ENCODE assay signal across 32 cellular contexts in genomic region chr6:44606976-44607375, GRCh38.
"Had no signal": no experiment of that assay in that cellular context is flagged by ENCODE, and none has a peak within 500 bp of the region (broad histone marks: within the 10 kb centered on the region; RNA-seq: fewer than 3 reads in every experiment).

No MANE protein-coding gene starts in this region.

- H3K27me3 Mint-ChIP-seq: activated B cell treated with CpG ODN at 0.5 μM for 24 hours; activated CD4-positive, alpha-beta memory T cell treated with anti-CD3 and anti-CD28 coated beads for 36 hours; activated CD8-positive, alpha-beta memory T cell treated with anti-CD3 and anti-CD28 coated beads, Interleukin-2, amount 10 ng/mL, durations not matched to agents 7 days and 5 days; activated CD8-positive, alpha-beta T cell treated with anti-CD3 and anti-CD28 coated beads for 36 hours; activated naive CD8-positive, alpha-beta T cell treated with anti-CD3 and anti-CD28 coated beads for 36 hours; activated T-helper 17 cell treated with anti-CD3 and anti-CD28 coated beads, Interleukin-2, amount 50 U/mL, for 72 hours had no signal

- H3K27ac Mint-ChIP-seq: activated B cell treated with CpG ODN at 0.5 μM for 24 hours; activated CD4-positive, alpha-beta memory T cell treated with anti-CD3 and anti-CD28 coated beads for 36 hours; activated CD4-positive, alpha-beta T cell treated with anti-CD3 and anti-CD28 coated beads, Interleukin-2, amount 10 ng/mL, durations not matched to agents 24 days and 14 days; activated CD8-positive, alpha-beta memory T cell treated with anti-CD3 and anti-CD28 coated beads, Interleukin-2, amount 10 ng/mL, durations not matched to agents 7 days and 5 days; activated CD8-positive, alpha-beta T cell treated with anti-CD3 and anti-CD28 coated beads for 36 hours; activated naive CD4-positive, alpha-beta T cell treated with anti-CD3 and anti-CD28 coated beads for 36 hours; activated naive CD8-positive, alpha-beta T cell treated with anti-CD3 and anti-CD28 coated beads for 36 hours; activated T-cell treated with anti-CD3 and anti-CD28 coated beads, Interleukin-2, amount 50 U/mL, for 72 hours; activated T-helper 1 cell treated with anti-CD3 and anti-CD28 coated beads, Interleukin-12 subunit alpha, Interleukin-12 subunit beta, Interleukin-2, Interleukin-4 antibody, amounts not matched to agents 30 ng/mL and 10 ng/mL and 1 ng/mL, durations not matched to agents 14 hours and 24 hours and 36 hours; activated T-helper 17 cell treated with anti-CD3 and anti-CD28 coated beads, Interleukin-2, amount 50 U/mL, for 72 hours; T-helper 1 cell treated with Interleukin-12 subunit alpha and Interleukin-12 subunit beta and Interleukin-4 antibody, amounts not matched to agents 30 μg/mL and 1 μg/mL, for 36 hours; T-helper 2 cell treated with Interferon-gamma antibody and Interleukin-4, amounts not matched to agents 5 μg/mL and 100 μg/mL, for 36 hours had no signal

- DNase-seq: activated B cell treated with CpG ODN at 0.5 μM for 24 hours; activated CD4-positive, alpha-beta memory T cell treated with anti-CD3 and anti-CD28 coated beads for 36 hours; activated CD4-positive, alpha-beta T cell treated with anti-CD3 and anti-CD28 coated beads for 4 hours; activated CD4-positive, alpha-beta T cell treated with anti-CD3 and anti-CD28 coated beads, Interleukin-2, amount 10 ng/mL, durations not matched to agents 24 days and 14 days; activated CD4-positive, alpha-beta T cell treated with anti-CD3 and anti-CD28 coated beads, Interleukin-2, amount 50 U/mL, for 1 hour; activated CD4-positive, alpha-beta T cell treated with anti-CD3 and anti-CD28 coated beads, Interleukin-2, amount 50 U/mL, for 4 hours; activated CD4-positive, CD25-positive, alpha-beta regulatory T cell treated with anti-CD3 and anti-CD28 coated beads, Interleukin-2, amount 50 U/mL, for 72 hours; activated CD8-positive, alpha-beta T cell treated with anti-CD3 and anti-CD28 coated beads for 36 hours; activated gamma-delta T cell treated with Interleukin-2 at 50 U/mL for 16 hours; activated naive CD4-positive, alpha-beta T cell; activated naive CD4-positive, alpha-beta T cell treated with anti-CD3 and anti-CD28 coated beads for 36 hours; activated naive CD4-positive, alpha-beta T cell treated with anti-CD3 and anti-CD28 coated beads, Interleukin-2, amount 50 U/mL, for 16 hours; activated naive CD8-positive, alpha-beta T cell treated with anti-CD3 and anti-CD28 coated beads for 36 hours; activated T-cell treated with anti-CD3 and anti-CD28 coated beads for 4 hours; activated T-cell treated with anti-CD3 and anti-CD28 coated beads, Interleukin-2, amount 50 U/mL, for 1 hour; activated T-cell treated with anti-CD3 and anti-CD28 coated beads, Interleukin-2, amount 50 U/mL, for 4 hours; activated T-cell treated with anti-CD3 and anti-CD28 coated beads, Interleukin-2, amount 50 U/mL, for 72 hours; adrenal gland; amniotic stem cell; aorta; brain microvascular endothelial cell; central memory CD4-positive, alpha-beta T cell; T-helper 1 cell; T-helper 2 cell; T-helper 9 cell had no signal

- H3K9me3 Mint-ChIP-seq: activated B cell treated with CpG ODN at 0.5 μM for 24 hours; activated CD4-positive, alpha-beta memory T cell treated with anti-CD3 and anti-CD28 coated beads for 36 hours; activated CD4-positive, alpha-beta T cell treated with anti-CD3 and anti-CD28 coated beads, Interleukin-2, amount 10 ng/mL, durations not matched to agents 24 days and 14 days; activated CD8-positive, alpha-beta T cell treated with anti-CD3 and anti-CD28 coated beads for 36 hours; activated naive CD4-positive, alpha-beta T cell treated with anti-CD3 and anti-CD28 coated beads for 36 hours; activated naive CD4-positive, alpha-beta T cell treated with anti-CD3 and anti-CD28 coated beads, Interleukin-2, amount 50 U/mL, for 72 hours; activated naive CD8-positive, alpha-beta T cell treated with anti-CD3 and anti-CD28 coated beads for 36 hours; activated T-cell treated with anti-CD3 and anti-CD28 coated beads, Interleukin-2, amount 50 U/mL, for 4 hours; activated T-cell treated with anti-CD3 and anti-CD28 coated beads, Interleukin-2, amount 50 U/mL, for 72 hours; activated T-helper 1 cell treated with anti-CD3 and anti-CD28 coated beads, Interleukin-12 subunit alpha, Interleukin-12 subunit beta, Interleukin-2, Interleukin-4 antibody, amounts not matched to agents 30 ng/mL and 10 ng/mL and 1 ng/mL, durations not matched to agents 14 hours and 24 hours and 36 hours; activated T-helper 17 cell treated with anti-CD3 and anti-CD28 coated beads, Interleukin-2, amount 50 U/mL, for 72 hours; T-helper 1 cell treated with Interleukin-12 subunit alpha and Interleukin-12 subunit beta and Interleukin-4 antibody, amounts not matched to agents 30 μg/mL and 1 μg/mL, for 36 hours; T-helper 2 cell treated with Interferon-gamma antibody and Interleukin-4, amounts not matched to agents 5 μg/mL and 100 μg/mL, for 36 hours had no signal

- ATAC-seq: activated CD8-positive, alpha-beta memory T cell treated with anti-CD3 and anti-CD28 coated beads, Interleukin-2, amount 10 ng/mL, durations not matched to agents 7 days and 5 days; activated CD8-positive, alpha-beta T cell treated with anti-CD3 and anti-CD28 coated beads for 36 hours; activated naive CD4-positive, alpha-beta T cell treated with anti-CD3 and anti-CD28 coated beads, Interleukin-2, amount 50 U/mL, for 72 hours; activated T-cell treated with anti-CD3 and anti-CD28 coated beads, Interleukin-2, amount 50 U/mL, for 4 hours; activated T-cell treated with anti-CD3 and anti-CD28 coated beads, Interleukin-2, amount 50 U/mL, for 72 hours; activated T-helper 17 cell treated with anti-CD3 and anti-CD28 coated beads, Interleukin-2, amount 50 U/mL, for 72 hours; body of pancreas had no signal

- H3K4me3 Mint-ChIP-seq: activated B cell treated with CpG ODN at 0.5 μM for 24 hours; activated CD4-positive, alpha-beta memory T cell treated with anti-CD3 and anti-CD28 coated beads for 36 hours; activated CD4-positive, alpha-beta T cell treated with anti-CD3 and anti-CD28 coated beads, Interleukin-2, amount 10 ng/mL, durations not matched to agents 24 days and 14 days; activated CD8-positive, alpha-beta memory T cell treated with anti-CD3 and anti-CD28 coated beads, Interleukin-2, amount 10 ng/mL, durations not matched to agents 7 days and 5 days; activated CD8-positive, alpha-beta T cell treated with anti-CD3 and anti-CD28 coated beads for 36 hours; activated naive CD4-positive, alpha-beta T cell treated with anti-CD3 and anti-CD28 coated beads for 36 hours; activated naive CD8-positive, alpha-beta T cell treated with anti-CD3 and anti-CD28 coated beads for 36 hours; activated T-cell treated with anti-CD3 and anti-CD28 coated beads, Interleukin-2, amount 50 U/mL, for 4 hours; activated T-cell treated with anti-CD3 and anti-CD28 coated beads, Interleukin-2, amount 50 U/mL, for 72 hours; activated T-helper 1 cell treated with anti-CD3 and anti-CD28 coated beads, Interleukin-12 subunit alpha, Interleukin-12 subunit beta, Interleukin-2, Interleukin-4 antibody, amounts not matched to agents 30 ng/mL and 10 ng/mL and 1 ng/mL, durations not matched to agents 14 hours and 24 hours and 36 hours; activated T-helper 17 cell treated with anti-CD3 and anti-CD28 coated beads, Interleukin-2, amount 50 U/mL, for 72 hours; T-helper 1 cell treated with Interleukin-12 subunit alpha and Interleukin-12 subunit beta and Interleukin-4 antibody, amounts not matched to agents 30 μg/mL and 1 μg/mL, for 36 hours; T-helper 2 cell treated with Interferon-gamma antibody and Interleukin-4, amounts not matched to agents 5 μg/mL and 100 μg/mL, for 36 hours had no signal

- H3K4me1 Mint-ChIP-seq: activated B cell treated with CpG ODN at 0.5 μM for 24 hours; activated CD4-positive, alpha-beta T cell treated with anti-CD3 and anti-CD28 coated beads, Interleukin-2, amount 10 ng/mL, durations not matched to agents 24 days and 14 days; activated CD8-positive, alpha-beta memory T cell treated with anti-CD3 and anti-CD28 coated beads, Interleukin-2, amount 10 ng/mL, durations not matched to agents 7 days and 5 days; activated naive CD8-positive, alpha-beta T cell treated with anti-CD3 and anti-CD28 coated beads for 36 hours; activated T-helper 17 cell treated with anti-CD3 and anti-CD28 coated beads, Interleukin-2, amount 50 U/mL, for 72 hours had no signal

- H3K36me3 Mint-ChIP-seq: activated CD4-positive, alpha-beta memory T cell treated with anti-CD3 and anti-CD28 coated beads for 36 hours; activated CD8-positive, alpha-beta memory T cell treated with anti-CD3 and anti-CD28 coated beads, Interleukin-2, amount 10 ng/mL, durations not matched to agents 7 days and 5 days; activated naive CD4-positive, alpha-beta T cell treated with anti-CD3 and anti-CD28 coated beads, Interleukin-2, amount 50 U/mL, for 72 hours; activated naive CD8-positive, alpha-beta T cell treated with anti-CD3 and anti-CD28 coated beads for 36 hours had no signal
